ENCODE assay signal across 13 cellular contexts in genomic region chr5:4579679-4580078, GRCh38.
DNase-seq lines count a peak whose midpoint lies in the region; ATAC-seq and TF ChIP-seq lines count a peak whose summit lies in the region.
"Had no signal": no experiment of that assay in that cellular context is flagged by ENCODE, and none has a peak within 500 bp of the region (broad histone marks: within the 10 kb centered on the region; RNA-seq: fewer than 3 reads in every experiment).

No MANE protein-coding gene starts in this region.

- intact Hi-C loops in activated CD4-positive, alpha-beta T cell treated with anti-CD3 and anti-CD28 coated beads for 36 hours (cut with DNase I, micrococcal nuclease): no loop called here

- CTCF ChIA-PET in activated CD4-positive, alpha-beta T cell treated with anti-CD3 and anti-CD28 coated beads for 36 hours (lab: Charles Lee): no interaction called here

- DNase-seq in NCI-H748 (lab: John Stamatoyannopoulos, UW; ENCODE audit: unreplicated experiment) (peak; percentile 35), NCI-H748 treated with DMSO at 0.1 percent for 48 hours (lab: John Stamatoyannopoulos, UW) (no peak), Daoy (ENCODE audit: low read depth) (peak; percentile 78), SK-MEL-5 (ENCODE audit: low read depth, low spot score) (peak; percentile 23), neural crest cell (ENCODE audit: low read depth, low spot score) (no peak), activated T-cell treated with anti-CD3 and anti-CD28 coated beads for 4 hours (no peak)
- DNase-seq in activated CD4-positive, alpha-beta T cell treated with anti-CD3 and anti-CD28 coated beads for 36 hours: no peak
- DNase-seq in effector memory CD8-positive, alpha-beta T cell: no peak
- DNase-seq: 8988T; ACHN; CD4-positive, alpha-beta memory T cell; DND-41; H7 had no signal

- TF ChIP-seq CTCF in neural crest cell (conservative IDR thresholded peaks at IDR 0.05): no peak

- in situ Hi-C loops in SK-MEL-5 (cut with HindIII; ENCODE audit: low pct_unique_long_range_greater_than_20kb, low sequenced_read_pairs): no loop called here

- H3K27me3 Mint-ChIP-seq in neural crest cell (ENCODE audit: low read depth): peaks cover 19% of the 10 kb centered on the region
- no peaks in the 10 kb centered on the region for H3K27me3 Mint-ChIP-seq in activated CD4-positive, alpha-beta T cell treated with anti-CD3 and anti-CD28 coated beads for 36 hours
- no peaks in the 10 kb centered on the region for H3K27me3 Mint-ChIP-seq in effector memory CD8-positive, alpha-beta T cell
- H3K27me3 Mint-ChIP-seq: CD4-positive, alpha-beta memory T cell had no signal

- no peak overlapping the region for H3K4me3 Mint-ChIP-seq in neural crest cell
- no peak overlapping the region for H3K4me3 Mint-ChIP-seq in activated CD4-positive, alpha-beta T cell treated with anti-CD3 and anti-CD28 coated beads for 36 hours
- no peak overlapping the region for H3K4me3 Mint-ChIP-seq in effector memory CD8-positive, alpha-beta T cell

- peaks cover 55% of the 10 kb centered on the region for H3K4me1 Mint-ChIP-seq in neural crest cell
- H3K4me1 Mint-ChIP-seq in activated CD4-positive, alpha-beta T cell treated with anti-CD3 and anti-CD28 coated beads for 36 hours: no peaks in the 10 kb centered on the region
- no peaks in the 10 kb centered on the region for H3K4me1 Mint-ChIP-seq in effector memory CD8-positive, alpha-beta T cell (ENCODE audit: low read depth in 2 of 2)
- H3K4me1 Mint-ChIP-seq: CD4-positive, alpha-beta memory T cell had no signal

- ATAC-seq in activated CD4-positive, alpha-beta T cell treated with anti-CD3 and anti-CD28 coated beads for 36 hours: no peak
- ATAC-seq in effector memory CD8-positive, alpha-beta T cell (replicated peaks): no peak

- POLR2A ChIA-PET in activated CD4-positive, alpha-beta T cell treated with anti-CD3 and anti-CD28 coated beads for 36 hours (lab: Charles Lee): no interaction called here

- peak overlapping the region; percentile 48 for H3K27ac Mint-ChIP-seq in neural crest cell (ENCODE audit: unreplicated experiment)
- H3K27ac Mint-ChIP-seq in activated CD4-positive, alpha-beta T cell treated with anti-CD3 and anti-CD28 coated beads for 36 hours: no peak overlapping the region
- no peak overlapping the region for H3K27ac Mint-ChIP-seq in effector memory CD8-positive, alpha-beta T cell
- H3K27ac Mint-ChIP-seq: CD4-positive, alpha-beta memory T cell had no signal

- no peaks in the 10 kb centered on the region for H3K36me3 Mint-ChIP-seq in neural crest cell (ENCODE audit: low read depth)
- no peaks in the 10 kb centered on the region for H3K36me3 Mint-ChIP-seq in activated CD4-positive, alpha-beta T cell treated with anti-CD3 and anti-CD28 coated beads for 36 hours (ENCODE audit: low read depth)
- H3K36me3 Mint-ChIP-seq in effector memory CD8-positive, alpha-beta T cell (ENCODE audit: insufficient read depth): no peaks in the 10 kb centered on the region
- H3K36me3 Mint-ChIP-seq: CD4-positive, alpha-beta memory T cell had no signal

- H3K9me3 Mint-ChIP-seq in neural crest cell: no peaks in the 10 kb centered on the region
- peaks cover 23% of the 10 kb centered on the region for H3K9me3 Mint-ChIP-seq in activated CD4-positive, alpha-beta T cell treated with anti-CD3 and anti-CD28 coated beads for 36 hours (ENCODE audit: low read depth)
- H3K9me3 Mint-ChIP-seq in effector memory CD8-positive, alpha-beta T cell: peaks cover 20 to 21% of the 10 kb centered on the region in 2 donors

Comparison
In these comparisons a context has a peak if more than half of its experiments do, and no peak if none do; other contexts are left out.
1. DNase-seq: peak in NCI-H748 (single experiment), Daoy (single experiment) and SK-MEL-5 (single experiment); none in NCI-H748 treated with DMSO at 0.1 percent for 48 hours (single experiment), neural crest cell (single experiment), activated CD4-positive, alpha-beta T cell treated with anti-CD3 and anti-CD28 coated beads for 36 hours (single experiment), effector memory CD8-positive, alpha-beta T cell (0 of 3) and activated T-cell treated with anti-CD3 and anti-CD28 coated beads for 4 hours (single experiment).